In the genomic region with DNA sequence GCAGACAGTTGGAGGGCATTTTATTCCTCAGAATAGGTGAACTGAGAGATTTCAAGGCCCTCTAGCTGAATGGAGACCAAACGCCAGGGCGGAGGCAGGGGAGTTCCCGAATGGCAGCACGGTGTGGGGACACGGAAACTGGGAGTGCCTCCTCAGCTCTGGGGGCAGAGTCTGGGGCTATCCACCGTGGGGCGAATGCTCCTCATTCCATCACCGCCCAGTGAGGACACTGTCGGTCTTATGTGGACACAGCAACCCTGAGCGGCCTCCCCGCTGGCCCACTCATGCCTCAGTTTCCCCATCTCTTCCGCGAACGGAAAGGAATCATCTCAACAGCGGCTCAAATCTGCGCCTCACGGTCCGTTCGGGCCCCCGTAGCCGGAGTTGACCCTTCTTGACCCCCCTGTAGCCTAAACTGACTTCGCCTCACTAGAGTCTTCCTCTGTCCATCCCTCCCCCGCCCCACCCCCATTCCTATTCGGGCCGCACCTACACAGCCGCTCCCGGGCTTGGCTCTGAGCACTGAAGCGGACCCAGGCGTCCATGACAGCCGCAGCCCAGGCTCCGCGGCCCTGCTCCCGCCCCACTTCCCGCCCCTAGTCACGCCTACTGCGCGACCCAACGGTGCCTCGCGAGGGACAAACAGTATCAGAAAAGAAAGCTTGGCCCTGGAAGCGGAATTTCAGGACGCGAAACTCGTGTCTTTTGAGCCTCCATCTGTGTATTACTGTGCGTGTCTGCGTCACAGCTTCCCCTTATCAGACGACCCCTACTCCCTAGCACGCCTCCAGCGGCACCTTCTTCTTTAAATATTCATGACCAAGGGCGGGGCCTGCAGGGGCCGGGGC, we compare ENCODE assay signal across 1 cellular context.
TF ChIP-seq lines count a peak whose summit lies in the region.

A gene with protein sequence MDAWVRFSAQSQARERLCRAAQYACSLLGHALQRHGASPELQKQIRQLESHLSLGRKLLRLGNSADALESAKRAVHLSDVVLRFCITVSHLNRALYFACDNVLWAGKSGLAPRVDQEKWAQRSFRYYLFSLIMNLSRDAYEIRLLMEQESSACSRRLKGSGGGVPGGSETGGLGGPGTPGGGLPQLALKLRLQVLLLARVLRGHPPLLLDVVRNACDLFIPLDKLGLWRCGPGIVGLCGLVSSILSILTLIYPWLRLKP (minus strand): TSS at position 574 of the 848 bp plus-strand sequence. CDS start 29 bp downstream, at position 545.

TF ChIP-seq in K562, 482 proteins besides CTCF, POLR2A, EP300 and RAD21 (continued from another document and continues in another):
- TF ChIP-seq, protein P1, sequence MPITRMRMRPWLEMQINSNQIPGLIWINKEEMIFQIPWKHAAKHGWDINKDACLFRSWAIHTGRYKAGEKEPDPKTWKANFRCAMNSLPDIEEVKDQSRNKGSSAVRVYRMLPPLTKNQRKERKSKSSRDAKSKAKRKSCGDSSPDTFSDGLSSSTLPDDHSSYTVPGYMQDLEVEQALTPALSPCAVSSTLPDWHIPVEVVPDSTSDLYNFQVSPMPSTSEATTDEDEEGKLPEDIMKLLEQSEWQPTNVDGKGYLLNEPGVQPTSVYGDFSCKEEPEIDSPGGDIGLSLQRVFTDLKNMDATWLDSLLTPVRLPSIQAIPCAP (CRISPR knock-in tag; IDR thresholded peaks at IDR 0.05; ENCODE audit: borderline replicate concordance) = no peak
- no peak for TF ChIP-seq DDX20 (tag; IDR thresholded peaks at IDR 0.05; ENCODE audit: low read depth)
- peak; percentile 72 for TF ChIP-seq KDM5B (IDR thresholded peaks at IDR 0.05; ENCODE audit: insufficient replicate concordance, low read depth, low read length)
- no peak for TF ChIP-seq CHD4 (IDR thresholded peaks at IDR 0.05; ENCODE audit: insufficient read depth, insufficient replicate concordance, low read depth, low read length, poor library complexity, severe bottlenecking)
- TF ChIP-seq ZNF184 (CRISPR knock-in tag; IDR thresholded peaks at IDR 0.05) = no peak
- TF ChIP-seq SIN3A (IDR thresholded peaks at IDR 0.05; ENCODE audit: borderline replicate concordance in 2 of 2, control insufficient read depth in 1 of 2, low read depth in 2 of 2, low read length in 2 of 2) = peak in 1 of 2 experiments; percentile 80; a peak in 1 of 4 replicates
- no peak for TF ChIP-seq ZNF696 (CRISPR knock-in tag; conservative IDR thresholded peaks at IDR 0.05)
- TF ChIP-seq, protein P2, sequence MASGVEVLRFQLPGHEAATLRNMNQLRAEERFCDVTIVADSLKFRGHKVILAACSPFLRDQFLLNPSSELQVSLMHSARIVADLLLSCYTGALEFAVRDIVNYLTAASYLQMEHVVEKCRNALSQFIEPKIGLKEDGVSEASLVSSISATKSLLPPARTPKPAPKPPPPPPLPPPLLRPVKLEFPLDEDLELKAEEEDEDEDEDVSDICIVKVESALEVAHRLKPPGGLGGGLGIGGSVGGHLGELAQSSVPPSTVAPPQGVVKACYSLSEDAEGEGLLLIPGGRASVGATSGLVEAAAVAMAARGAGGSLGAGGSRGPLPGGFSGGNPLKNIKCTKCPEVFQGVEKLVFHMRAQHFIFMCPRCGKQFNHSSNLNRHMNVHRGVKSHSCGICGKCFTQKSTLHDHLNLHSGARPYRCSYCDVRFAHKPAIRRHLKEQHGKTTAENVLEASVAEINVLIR (CRISPR knock-in tag; IDR thresholded peaks at IDR 0.05) = no peak
- no peak for TF ChIP-seq NBN (IDR thresholded peaks at IDR 0.05; ENCODE audit: low read depth)
- TF ChIP-seq, protein P3, sequence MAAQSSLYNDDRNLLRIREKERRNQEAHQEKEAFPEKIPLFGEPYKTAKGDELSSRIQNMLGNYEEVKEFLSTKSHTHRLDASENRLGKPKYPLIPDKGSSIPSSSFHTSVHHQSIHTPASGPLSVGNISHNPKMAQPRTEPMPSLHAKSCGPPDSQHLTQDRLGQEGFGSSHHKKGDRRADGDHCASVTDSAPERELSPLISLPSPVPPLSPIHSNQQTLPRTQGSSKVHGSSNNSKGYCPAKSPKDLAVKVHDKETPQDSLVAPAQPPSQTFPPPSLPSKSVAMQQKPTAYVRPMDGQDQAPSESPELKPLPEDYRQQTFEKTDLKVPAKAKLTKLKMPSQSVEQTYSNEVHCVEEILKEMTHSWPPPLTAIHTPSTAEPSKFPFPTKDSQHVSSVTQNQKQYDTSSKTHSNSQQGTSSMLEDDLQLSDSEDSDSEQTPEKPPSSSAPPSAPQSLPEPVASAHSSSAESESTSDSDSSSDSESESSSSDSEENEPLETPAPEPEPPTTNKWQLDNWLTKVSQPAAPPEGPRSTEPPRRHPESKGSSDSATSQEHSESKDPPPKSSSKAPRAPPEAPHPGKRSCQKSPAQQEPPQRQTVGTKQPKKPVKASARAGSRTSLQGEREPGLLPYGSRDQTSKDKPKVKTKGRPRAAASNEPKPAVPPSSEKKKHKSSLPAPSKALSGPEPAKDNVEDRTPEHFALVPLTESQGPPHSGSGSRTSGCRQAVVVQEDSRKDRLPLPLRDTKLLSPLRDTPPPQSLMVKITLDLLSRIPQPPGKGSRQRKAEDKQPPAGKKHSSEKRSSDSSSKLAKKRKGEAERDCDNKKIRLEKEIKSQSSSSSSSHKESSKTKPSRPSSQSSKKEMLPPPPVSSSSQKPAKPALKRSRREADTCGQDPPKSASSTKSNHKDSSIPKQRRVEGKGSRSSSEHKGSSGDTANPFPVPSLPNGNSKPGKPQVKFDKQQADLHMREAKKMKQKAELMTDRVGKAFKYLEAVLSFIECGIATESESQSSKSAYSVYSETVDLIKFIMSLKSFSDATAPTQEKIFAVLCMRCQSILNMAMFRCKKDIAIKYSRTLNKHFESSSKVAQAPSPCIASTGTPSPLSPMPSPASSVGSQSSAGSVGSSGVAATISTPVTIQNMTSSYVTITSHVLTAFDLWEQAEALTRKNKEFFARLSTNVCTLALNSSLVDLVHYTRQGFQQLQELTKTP (IDR thresholded peaks at IDR 0.05; ENCODE audit: low read depth in 1 of 2, partially characterized antibody in 2 of 2) = no peak
- peak; percentile 73; the same call in 1 of the 2 replicates for TF ChIP-seq GATAD2A (IDR thresholded peaks at IDR 0.05)
- TF ChIP-seq MIER1 (IDR thresholded peaks at IDR 0.05; ENCODE audit: low read depth) = no peak
- TF ChIP-seq ESRRB (CRISPR knock-in tag; IDR thresholded peaks at IDR 0.05; ENCODE audit: borderline replicate concordance) = no peak
- TF ChIP-seq CUX1 (CRISPR knock-in tag; IDR thresholded peaks at IDR 0.05) = no peak
- no peak for TF ChIP-seq CC2D1A (IDR thresholded peaks at IDR 0.05)
- TF ChIP-seq BRCA1 (IDR thresholded peaks at IDR 0.05) = no peak
- no peak for TF ChIP-seq BRCA1 (CRISPR knock-in tag; IDR thresholded peaks at IDR 0.05)
- peak; percentile 83 for TF ChIP-seq POLR2G (IDR thresholded peaks at IDR 0.05; ENCODE audit: low read depth, low read length)
- no peak for TF ChIP-seq NFXL1 (CRISPR knock-in tag; IDR thresholded peaks at IDR 0.05)
- TF ChIP-seq HDAC1 (IDR thresholded peaks at IDR 0.05) = peak in 1 of 2 experiments; percentile 71; a peak in 2 of 4 replicates
- TF ChIP-seq ATF1 (CRISPR knock-in tag; IDR thresholded peaks at IDR 0.05) = no peak
- peak; percentile 68 for TF ChIP-seq ATF1 (tag; IDR thresholded peaks at IDR 0.05)
- no peak for TF ChIP-seq ZNF512 (tag; IDR thresholded peaks at IDR 0.05)
- peak; percentile 62 for TF ChIP-seq TAF1 (IDR thresholded peaks at IDR 0.05; ENCODE audit: control insufficient read depth, extremely low read depth, insufficient read depth, low read length, severe bottlenecking)
- no peak for TF ChIP-seq ZFPM2 (CRISPR knock-in tag; IDR thresholded peaks at IDR 0.05)
- no peak for TF ChIP-seq MCM5 (IDR thresholded peaks at IDR 0.05; ENCODE audit: low read depth)
- TF ChIP-seq JUN (IDR thresholded peaks at IDR 0.05; ENCODE audit: borderline replicate concordance, low read depth, low read length) = no peak
- TF ChIP-seq JUN (CRISPR knock-in tag; IDR thresholded peaks at IDR 0.05; ENCODE audit: borderline replicate concordance) = no peak
- no peak for TF ChIP-seq HMGXB4 (CRISPR knock-in tag; IDR thresholded peaks at IDR 0.05)
- TF ChIP-seq ZNF77 (CRISPR knock-in tag; IDR thresholded peaks at IDR 0.05) = no peak
- TF ChIP-seq RFX7 (CRISPR knock-in tag; IDR thresholded peaks at IDR 0.05) = no peak
- TF ChIP-seq GTF2A2 (tag; IDR thresholded peaks at IDR 0.05) = no peak
- no peak for TF ChIP-seq SAFB2 (IDR thresholded peaks at IDR 0.05; ENCODE audit: borderline replicate concordance, low read depth, low read length, severe bottlenecking)
- TF ChIP-seq E2F8 (IDR thresholded peaks at IDR 0.05; ENCODE audit: low read depth, partially characterized antibody) = peak; percentile 24
- no peak for TF ChIP-seq ZNF785 (CRISPR knock-in tag; IDR thresholded peaks at IDR 0.05)
- TF ChIP-seq SRF (CRISPR knock-in tag; IDR thresholded peaks at IDR 0.05) = no peak
- TF ChIP-seq CXXC5 (CRISPR knock-in tag; IDR thresholded peaks at IDR 0.05) = peak; percentile 78
- no peak for TF ChIP-seq HDAC2 (IDR thresholded peaks at IDR 0.05)
- no peak for TF ChIP-seq CBX5 (IDR thresholded peaks at IDR 0.05; ENCODE audit: borderline replicate concordance, low read depth)
